Comparison of ENCODE assay signal across 8 cellular contexts in genomic region chr4:77820836-77821561, GRCh38. TPM values are rescaled to one million over a fixed set of nuclear protein-coding genes. Genes with fewer than 3 reads are reported as not detected.
DNase-seq lines count a peak whose midpoint lies in the region; ATAC-seq and TF ChIP-seq lines count a peak whose summit lies in the region.

No MANE protein-coding gene starts in this region.

- POLR2A ChIA-PET in PC-9 (lab: Charles Lee; ENCODE audit: unreplicated experiment), result interaction anchor here (0.6 kb wide), 1 partner anchor 29 kb away, joined by 3 read pairs; no protein-coding TSS in a partner anchor

- no peaks in the 10 kb centered on the region for H3K9me3 ChIP-seq in PC-9 (ENCODE audit: insufficient read depth, low read depth)

- H2AFZ ChIP-seq in PC-9, result peak overlapping the region; percentile 99

- CTCF ChIA-PET in PC-9 (lab: Charles Lee), result no interaction called here

- no peak for TF ChIP-seq CTCF in PC-9 (conservative IDR thresholded peaks at IDR 0.05)

- peak overlapping the region; percentile 91 to 99 for H3K4me3 Mint-ChIP-seq in effector memory CD8-positive, alpha-beta T cell
- H3K4me3 Mint-ChIP-seq in natural killer cell treated with Interleukin-12 subunit alpha and Interleukin-12 subunit beta and Interleukin-15 and Interleukin-18, amount 100 ng/mL, for 72 hours, result peak overlapping the region; percentile 99

- peaks cover 38 to 42% of the 10 kb centered on the region in 2 donors for H3K4me1 Mint-ChIP-seq in effector memory CD8-positive, alpha-beta T cell (ENCODE audit: low read depth in 2 of 2)
- peaks cover 29 to 38% of the 10 kb centered on the region in 2 donors for H3K4me1 Mint-ChIP-seq in natural killer cell treated with Interleukin-12 subunit alpha and Interleukin-12 subunit beta and Interleukin-15 and Interleukin-18, amount 100 ng/mL, for 72 hours (ENCODE audit: low read depth in 2 of 2)

- H3K27me3 ChIP-seq in PC-9 (ENCODE audit: insufficient read depth, low read depth), result no peaks in the 10 kb centered on the region

- no TSS peak for BruUV-seq in PC-9 (replicated peaks; lab: Mats Ljungman, UMichigan)

- peaks cover 22% of the 10 kb centered on the region for H3K79me2 ChIP-seq in PC-9 (ENCODE audit: low read depth)

- peak overlapping the region; percentile 64; the same call in 1 of the 2 replicates for H3K27ac ChIP-seq in PC-9

- H3K9me3 Mint-ChIP-seq in effector memory CD8-positive, alpha-beta T cell, result no peaks in the 10 kb centered on the region
- H3K9me3 Mint-ChIP-seq in natural killer cell treated with Interleukin-12 subunit alpha and Interleukin-12 subunit beta and Interleukin-15 and Interleukin-18, amount 100 ng/mL, for 72 hours, result no peaks in the 10 kb centered on the region

- peak overlapping the region; percentile 90 for H3K4me3 ChIP-seq in PC-9

- no peaks in the 10 kb centered on the region for H3K36me3 ChIP-seq in PC-9 (ENCODE audit: low read depth)

- no peaks in the 10 kb centered on the region; the same call in 1 of the 2 replicates for H4K20me1 ChIP-seq in PC-9 (ENCODE audit: insufficient read depth)

- peak overlapping the region; percentile 97 to 99 for H3K27ac Mint-ChIP-seq in effector memory CD8-positive, alpha-beta T cell
- peak overlapping the region; percentile 94 to 100 for H3K27ac Mint-ChIP-seq in natural killer cell treated with Interleukin-12 subunit alpha and Interleukin-12 subunit beta and Interleukin-15 and Interleukin-18, amount 100 ng/mL, for 72 hours

- H3K9me2 ChIP-seq in PC-9 (ENCODE audit: insufficient read depth), result no peaks in the 10 kb centered on the region

- peaks cover 24% of the 10 kb centered on the region for H3F3A ChIP-seq in PC-9 (ENCODE audit: insufficient read depth, low read depth)

- intact Hi-C loops in PC-9 (cut with micrococcal nuclease; ENCODE audit: unreplicated experiment), result no loop called here

- H3K27me3 Mint-ChIP-seq in effector memory CD8-positive, alpha-beta T cell, result no peaks in the 10 kb centered on the region
- H3K27me3 Mint-ChIP-seq in natural killer cell treated with Interleukin-12 subunit alpha and Interleukin-12 subunit beta and Interleukin-15 and Interleukin-18, amount 100 ng/mL, for 72 hours, result no peaks in the 10 kb centered on the region

- DNase-seq in activated CD4-positive, CD25-positive, alpha-beta regulatory T cell treated with anti-CD3 and anti-CD28 coated beads, Interleukin-2, amount 50 U/mL, for 72 hours, result peak; percentile 34
- DNase-seq in PC-9 (no peak), DMS79 treated with DMSO at 0.1 percent for 48 hours (lab: John Stamatoyannopoulos, UW) (no peak), NCI-H774 (lab: John Stamatoyannopoulos, UW) (no peak)
- DNase-seq in effector memory CD8-positive, alpha-beta T cell, result peak in 1 of 3 experiments; percentile 11
- peak; percentile 78 for DNase-seq in natural killer cell treated with Interleukin-12 subunit alpha and Interleukin-12 subunit beta and Interleukin-15 and Interleukin-18, amount 100 ng/mL, for 72 hours (ENCODE audit: low spot score)

- H3K36me3 Mint-ChIP-seq in effector memory CD8-positive, alpha-beta T cell (ENCODE audit: insufficient read depth), result peaks cover 44% of the 10 kb centered on the region
- H3K36me3 Mint-ChIP-seq in natural killer cell treated with Interleukin-12 subunit alpha and Interleukin-12 subunit beta and Interleukin-15 and Interleukin-18, amount 100 ng/mL, for 72 hours, result peaks cover 10% of the 10 kb centered on the region

- H3K4me1 ChIP-seq in PC-9 (replicated peaks; ENCODE audit: insufficient read depth), result peaks cover 19% of the 10 kb centered on the region

- peak overlapping the region; percentile 88 for H3K4me2 ChIP-seq in PC-9

- ATAC-seq in activated CD4-positive, CD25-positive, alpha-beta regulatory T cell treated with anti-CD3 and anti-CD28 coated beads, Interleukin-2, amount 50 U/mL, for 24 hours, result no peak
- no peak for ATAC-seq in effector memory CD8-positive, alpha-beta T cell (replicated peaks)
- ATAC-seq in natural killer cell treated with Interleukin-12 subunit alpha and Interleukin-12 subunit beta and Interleukin-15 and Interleukin-18, amount 100 ng/mL, for 72 hours, result peak; percentile 2 to 52
- ATAC-seq in GM21423 (IDR thresholded peaks at IDR 0.05; ENCODE audit: unreplicated experiment), result no peak

RNA-seq across cellular contexts. Expression of gene CNOT6L, which starts 1.8 kb away (rescaled TPM):
- total RNA-seq in PC-9 (2021), result 26.7 and 28.4 TPM in 2 replicates
- 100 to 1,000 TPM in 1 of 2 donors, 10 to 100 TPM in 1; 90.2 to 130 TPM for total RNA-seq in natural killer cell treated with Interleukin-12 subunit alpha and Interleukin-12 subunit beta and Interleukin-15 and Interleukin-18, amount 100 ng/mL, for 72 hours

RNA-seq across cellular contexts. Expression of gene MRPL1, which starts 41.6 kb away (rescaled TPM):
- total RNA-seq in PC-9 (2021), result 16.7 and 20.3 TPM in 2 replicates
- 10 to 100 TPM; 39.6 to 53.1 TPM for total RNA-seq in natural killer cell treated with Interleukin-12 subunit alpha and Interleukin-12 subunit beta and Interleukin-15 and Interleukin-18, amount 100 ng/mL, for 72 hours

Comparison
In these comparisons a context has a peak if more than half of its experiments do, and no peak if none do; other contexts are left out.
1. DNase-seq: peak in activated CD4-positive, CD25-positive, alpha-beta regulatory T cell treated with anti-CD3 and anti-CD28 coated beads, Interleukin-2, amount 50 U/mL, for 72 hours (single experiment) and natural killer cell treated with Interleukin-12 subunit alpha and Interleukin-12 subunit beta and Interleukin-15 and Interleukin-18, amount 100 ng/mL, for 72 hours (single experiment); none in PC-9 (0 of 2), DMS79 treated with DMSO at 0.1 percent for 48 hours (single experiment) and NCI-H774 (single experiment).
2. ATAC-seq: peak in natural killer cell treated with Interleukin-12 subunit alpha and Interleukin-12 subunit beta and Interleukin-15 and Interleukin-18, amount 100 ng/mL, for 72 hours (2 of 2); none in activated CD4-positive, CD25-positive, alpha-beta regulatory T cell treated with anti-CD3 and anti-CD28 coated beads, Interleukin-2, amount 50 U/mL, for 24 hours (0 of 2), effector memory CD8-positive, alpha-beta T cell (single experiment) and GM21423 (single experiment).